ENCODE assay signal across 8 cellular contexts in the genomic region with DNA sequence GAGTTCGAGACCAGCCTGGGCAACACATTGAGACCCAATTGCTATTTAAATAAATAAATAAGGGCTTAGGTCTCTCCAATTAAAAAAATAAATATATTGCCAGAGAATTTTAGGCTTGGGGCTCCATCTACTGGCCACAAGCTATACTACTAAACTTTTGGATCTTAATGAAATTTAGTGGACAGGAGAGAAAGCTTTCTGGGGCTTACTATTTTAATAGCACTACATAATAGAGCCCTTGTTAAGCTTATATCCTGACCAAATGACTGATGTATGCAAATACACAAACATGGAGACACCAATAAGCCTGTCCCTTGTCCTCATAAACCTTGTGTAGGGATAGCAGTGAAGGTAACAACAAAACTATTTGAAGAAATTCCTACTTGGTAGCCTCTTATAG. TPM values are rescaled to one million over a fixed set of nuclear protein-coding genes. Genes with fewer than 3 reads are reported as not detected.
DNase-seq lines count a peak whose midpoint lies in the region; ATAC-seq, FAIRE-seq and TF ChIP-seq lines count a peak whose summit lies in the region.

No MANE protein-coding gene starts in this region.

- H3K36me3 ChIP-seq in small intestine (ENCODE audit: control insufficient read depth in 2 of 2, insufficient read depth in 2 of 2, low read length in 2 of 2): peaks cover 31 to 49% of the 10 kb centered on the region in 2 donors

- no peak for FAIRE-seq in small intestine (lab: Jason Lieb, UNC)

- no peak overlapping the region for H3K27ac ChIP-seq in small intestine (ENCODE audit: low read depth in 1 of 2, low read length in 1 of 2)

- H3K9me3 ChIP-seq in small intestine (ENCODE audit: control insufficient read depth, low read depth): no peaks in the 10 kb centered on the region

- peak; percentile 24 for DNase-seq in SKM-1 treated with dmso at 0.1 percent for 144 hours (lab: John Stamatoyannopoulos, UW; ENCODE audit: unreplicated experiment)
- DNase-seq in SKM-1 (lab: John Stamatoyannopoulos, UW; ENCODE audit: unreplicated experiment): no peak
- DNase-seq in NCI-H460 (ENCODE audit: extremely low read depth, low read depth): peak; percentile 43
- DNase-seq in epithelial cell of esophagus (ENCODE audit: low read depth): peak; percentile 29
- DNase-seq in small intestine: peak; percentile 27
- no peak for DNase-seq in cerebellar nuclear complex (lab: John Stamatoyannopoulos, UW)
- no peak for DNase-seq in activated T-cell treated with anti-CD3 and anti-CD28 coated beads for 4 hours

- H3K4me3 ChIP-seq in epithelial cell of esophagus (ENCODE audit: low read length) (no peak overlapping the region), small intestine (ENCODE audit: low read depth in 1 of 2, low read length in 2 of 2) (no peak overlapping the region)

- no peaks in the 10 kb centered on the region for H3K4me1 ChIP-seq in small intestine (ENCODE audit: control insufficient read depth in 2 of 2, insufficient read depth in 1 of 2, low read depth in 1 of 2, low read length in 1 of 2)

- TF ChIP-seq CTCF in epithelial cell of esophagus (IDR thresholded peaks at IDR 0.05; ENCODE audit: insufficient read depth, low read depth, low read length, missing control alignments): peak; percentile 51

- 81 to 89% (median 83%) methylated on average over 1 of the region's 1 CpG for WGBS in small intestine, 3 donors

- H3K27me3 ChIP-seq in small intestine (ENCODE audit: control insufficient read depth in 2 of 2, insufficient read depth in 2 of 2, low read length in 2 of 2): no peaks in the 10 kb centered on the region

- ATAC-seq in GM21515 (IDR thresholded peaks at IDR 0.05; ENCODE audit: unreplicated experiment): no peak

RNA-seq across cellular contexts. Expression of a gene that starts 18.4 kb away (rescaled TPM):
- total RNA-seq in NCI-H460 (2014; rRNA removed; shearing (Covaris generic)): 507 and 571 TPM in 2 replicates
- 773 and 1,008 TPM in 2 replicates for polyA plus RNA-seq in NCI-H460 (2014; cell fraction: nucleus; rRNA removed)
- polyA plus RNA-seq in small intestine: 100 to 1,000 TPM; 113 to 187 (median 123) TPM

RNA-seq across cellular contexts. Expression of a gene that starts 18.7 kb away (rescaled TPM):
- total RNA-seq in NCI-H460 (2014; rRNA removed; shearing (Covaris generic)): 0.67 and 1.4 TPM in 2 replicates
- polyA plus RNA-seq in NCI-H460 (2014; cell fraction: nucleus; rRNA removed): 13.1 TPM in 1 of 2 replicates, not detected in the other
- polyA plus RNA-seq in small intestine: 1 to 10 TPM in 1 of 3 donors, under 1 TPM in 1, not detected in 1; 0.73 to 3.1 TPM

RNA-seq across cellular contexts. Expression of a gene that starts 20.6 kb away (rescaled TPM):
- total RNA-seq in NCI-H460 (2014; rRNA removed; shearing (Covaris generic)): not detected in 2 replicates
- not detected in 2 replicates for polyA plus RNA-seq in NCI-H460 (2014; cell fraction: nucleus; rRNA removed)
- not detected for polyA plus RNA-seq in small intestine

RNA-seq across cellular contexts. Expression of a gene that starts 24.2 kb away (rescaled TPM):
- total RNA-seq in NCI-H460 (2014; rRNA removed; shearing (Covaris generic)): 50.5 and 62.2 TPM in 2 replicates
- polyA plus RNA-seq in NCI-H460 (2014; cell fraction: nucleus; rRNA removed): 81.7 and 96.7 TPM in 2 replicates
- polyA plus RNA-seq in small intestine: 10 to 100 TPM; 30.7 to 70.0 (median 57.8) TPM

RNA-seq across cellular contexts. Expression of a gene that starts 35.5 kb away (rescaled TPM):
- 11.3 and 13.3 TPM in 2 replicates for total RNA-seq in NCI-H460 (2014; rRNA removed; shearing (Covaris generic))
- polyA plus RNA-seq in NCI-H460 (2014; cell fraction: nucleus; rRNA removed): 12.9 and 13.1 TPM in 2 replicates
- polyA plus RNA-seq in small intestine: 1 to 10 TPM; 2.2 to 4.7 (median 4.6) TPM

Comparison
In these comparisons a context has a peak if more than half of its experiments do, and no peak if none do; other contexts are left out.
1. DNase-seq: peak in SKM-1 treated with dmso at 0.1 percent for 144 hours (single experiment), NCI-H460 (single experiment), epithelial cell of esophagus (single experiment) and small intestine (single experiment); none in SKM-1 (single experiment), cerebellar nuclear complex (0 of 2) and activated T-cell treated with anti-CD3 and anti-CD28 coated beads for 4 hours (single experiment).